Comparison of ENCODE assay signal across 15 cellular contexts in the genomic region with DNA sequence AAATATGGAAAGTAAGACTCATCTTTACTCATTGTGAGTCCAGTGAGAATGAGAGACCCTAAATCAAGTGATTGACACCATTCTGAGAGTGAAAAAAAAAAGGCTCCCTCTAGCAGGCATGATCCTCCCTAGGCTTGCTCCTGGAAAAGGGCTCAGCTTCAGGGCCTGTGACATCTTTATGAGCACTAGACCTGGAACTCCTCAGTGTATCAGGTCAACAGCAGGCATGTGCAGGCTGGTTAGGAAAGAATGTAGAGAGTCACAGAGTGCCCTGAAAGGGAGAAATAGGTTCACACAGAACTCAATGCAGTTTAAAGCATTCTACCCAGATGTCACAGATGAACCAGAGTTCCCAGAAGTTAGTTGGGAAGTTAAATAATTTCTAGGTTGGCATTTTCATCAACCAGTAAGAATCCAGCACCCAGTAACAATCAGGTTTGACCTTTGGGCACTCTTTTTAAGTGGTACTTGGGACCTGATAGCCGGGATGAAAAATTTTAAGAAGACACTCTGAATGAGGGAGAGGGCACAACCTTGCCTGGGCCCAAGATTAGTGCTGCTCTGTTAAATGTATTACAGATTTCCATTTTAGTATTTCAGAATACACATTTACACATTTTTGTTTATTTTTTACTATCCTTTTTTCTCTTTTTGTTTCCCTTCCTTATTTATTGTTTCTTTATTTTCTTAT.
DNase-seq lines count a peak whose midpoint lies in the region; ATAC-seq and TF ChIP-seq lines count a peak whose summit lies in the region.
"Had no signal": no experiment of that assay in that cellular context is flagged by ENCODE, and none has a peak within 500 bp of the region (broad histone marks: within the 10 kb centered on the region; RNA-seq: fewer than 3 reads in every experiment).

No MANE protein-coding gene starts in this region.

- intact Hi-C loops in heart right ventricle (cut with DNase I) (no loop called here), left cardiac atrium (cut with DNase I) (no loop called here), prostate gland (cut with DNase I) (no loop called here)

- H3K36me3 ChIP-seq in heart right ventricle, result no peaks in the 10 kb centered on the region
- no peaks in the 10 kb centered on the region for H3K36me3 ChIP-seq in prostate gland
- H3K36me3 ChIP-seq in tibial nerve, result no peaks in the 10 kb centered on the region
- H3K36me3 ChIP-seq: BE2C had no signal

- ATAC-seq in heart right ventricle (peak in 5 of 8 donors; percentile 40 to 68 (median 61)), left cardiac atrium (no peak), GM21825 (IDR thresholded peaks at IDR 0.05; ENCODE audit: unreplicated experiment) (no peak), HG02852 (IDR thresholded peaks at IDR 0.05; ENCODE audit: unreplicated experiment) (no peak)
- ATAC-seq: A549, GM12878 had no signal

- no peak for TF ChIP-seq EP300 in tibial nerve (IDR thresholded peaks at IDR 0.05)

- H3K9me3 ChIP-seq in heart right ventricle (peaks cover 0 to 24% (median 0%) of the 10 kb centered on the region in 11 donors), prostate gland (no peaks in the 10 kb centered on the region), tibial nerve (peaks cover 0 to 19% (median 0%) of the 10 kb centered on the region in 4 donors)
- H3K9me3 ChIP-seq: A549, BE2C had no signal

- H3K4me3 ChIP-seq in heart right ventricle (no peak overlapping the region), epithelial cell of esophagus (ENCODE audit: low read length) (no peak overlapping the region), prostate gland (no peak overlapping the region), tibial nerve (no peak overlapping the region)
- H3K4me3 ChIP-seq: A549, GM12878 had no signal

- no peak for TF ChIP-seq POLR2A in prostate gland (IDR thresholded peaks at IDR 0.05)
- no peak for TF ChIP-seq POLR2A in tibial nerve (IDR thresholded peaks at IDR 0.05)

- WGBS in heart right ventricle, 2 donors, result 44 to 63% methylated on average over 1 of the region's 1 CpG
- 62% methylated on average over 1 of the region's 1 CpG for WGBS in prostate gland
- 90 to 92% methylated on average over 1 of the region's 1 CpG for WGBS in tibial nerve, 2 donors

- H3K27me3 ChIP-seq in heart right ventricle (no peaks in the 10 kb centered on the region), prostate gland (replicated peaks; ENCODE audit: insufficient read depth) (no peaks in the 10 kb centered on the region), tibial nerve (no peaks in the 10 kb centered on the region)
- H3K27me3 ChIP-seq: BE2C had no signal

- H3K4me1 ChIP-seq in heart right ventricle, result peaks cover 0 to 7% (median 0%) of the 10 kb centered on the region in 9 donors
- H3K4me1 ChIP-seq in prostate gland (replicated peaks), result no peaks in the 10 kb centered on the region
- no peaks in the 10 kb centered on the region for H3K4me1 ChIP-seq in tibial nerve
- H3K4me1 ChIP-seq: A549, BE2C had no signal

- DNase-seq in heart right ventricle, result no peak
- no peak for DNase-seq in left cardiac atrium
- DNase-seq in epithelial cell of esophagus (ENCODE audit: low read depth), result peak; percentile 68
- peak; percentile 8 for DNase-seq in iPS-NIHi7 (ENCODE audit: extremely low spot score)
- DNase-seq in prostate gland (ENCODE audit: low spot score), result peak; percentile 53
- no peak for DNase-seq in tibial nerve (ENCODE audit: low spot score in 2 of 2)
- DNase-seq: BE2C; CD4-positive, alpha-beta memory T cell; DMS79; H7 had no signal

- H3K27ac ChIP-seq in heart right ventricle, result no peak overlapping the region
- H3K27ac ChIP-seq in prostate gland, result no peak overlapping the region
- H3K27ac ChIP-seq in tibial nerve, result no peak overlapping the region
- H3K27ac ChIP-seq: A549, C4-2B had no signal

- TF ChIP-seq CTCF in heart right ventricle (IDR thresholded peaks at IDR 0.05) (no peak), epithelial cell of esophagus (IDR thresholded peaks at IDR 0.05; ENCODE audit: insufficient read depth, low read depth, low read length, missing control alignments) (no peak), prostate gland (IDR thresholded peaks at IDR 0.05) (no peak), tibial nerve (IDR thresholded peaks at IDR 0.05) (no peak)

Comparison
In these comparisons a context has a peak if more than half of its experiments do, and no peak if none do; other contexts are left out.
1. ATAC-seq: peak in heart right ventricle (5 of 8); none in left cardiac atrium (0 of 2), GM21825 (single experiment) and HG02852 (single experiment).
2. DNase-seq: peak in epithelial cell of esophagus (single experiment), iPS-NIHi7 (single experiment) and prostate gland (single experiment); none in heart right ventricle (0 of 2), left cardiac atrium (single experiment) and tibial nerve (0 of 2).